ENCODE assay signal across 28 cellular contexts in the genomic region with DNA sequence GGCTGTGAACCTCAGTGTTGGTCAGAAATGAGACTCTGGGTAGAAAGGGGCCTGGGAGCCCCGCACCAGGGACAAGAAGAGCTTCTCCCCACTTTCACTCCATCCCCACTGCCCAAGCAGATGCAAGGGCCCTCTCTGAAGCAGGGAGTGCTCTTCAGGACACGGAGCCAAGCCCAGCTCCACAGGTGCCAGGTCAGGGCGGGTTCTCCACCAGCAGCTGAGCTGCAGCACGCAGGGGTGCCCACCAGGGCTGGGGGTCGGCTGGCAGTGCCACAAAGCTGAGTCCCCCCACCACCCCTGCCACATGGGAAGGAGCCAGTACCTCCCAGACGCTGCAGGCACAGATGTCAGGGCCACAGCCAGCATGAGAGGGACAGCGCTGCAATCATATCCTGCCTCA.
"Had no signal": no experiment of that assay in that cellular context is flagged by ENCODE, and none has a peak within 500 bp of the region (broad histone marks: within the 10 kb centered on the region; RNA-seq: fewer than 3 reads in every experiment).

No MANE protein-coding gene starts in this region.

- ATAC-seq: left colon; left lung; lower lobe of right lung; naive thymus-derived CD8-positive, alpha-beta T cell; sciatic nerve; stimulated activated memory B cell treated with anti-CD40 and anti-IgM and Interleukin-4, amounts not matched to agents 10 μg/mL and 1 μg/mL and 100 μg/mL, for 72 hours had no signal

- H3K9me3 ChIP-seq: neutrophil, ovary, prostate gland, suprapubic skin, thoracic aorta, uterus had no signal

- H3K4me1 Mint-ChIP-seq: immature natural killer cell; naive thymus-derived CD8-positive, alpha-beta T cell; nephron; neural crest cell; stimulated activated memory B cell treated with anti-CD40 and anti-IgM and Interleukin-4, amounts not matched to agents 10 μg/mL and 1 μg/mL and 100 μg/mL, for 72 hours had no signal

- H3K4me3 ChIP-seq: left lung, lower lobe of right lung, ovary, prostate gland, skin epidermis, suprapubic skin, thoracic aorta, tibial artery, uterus had no signal

- H3K27ac ChIP-seq: left lung, lower lobe of right lung, neutrophil, ovary, prostate gland, suprapubic skin, thoracic aorta, tibial artery, uterus had no signal

- H3K4me3 Mint-ChIP-seq: immature natural killer cell; naive thymus-derived CD8-positive, alpha-beta T cell; nephron; neural crest cell; stimulated activated memory B cell treated with anti-CD40 and anti-IgM and Interleukin-4, amounts not matched to agents 10 μg/mL and 1 μg/mL and 100 μg/mL, for 72 hours had no signal

- H3K4me1 ChIP-seq: left lung, lower lobe of right lung, prostate gland, suprapubic skin, tibial artery, uterus had no signal

- H3K27ac Mint-ChIP-seq: immature natural killer cell; naive thymus-derived CD8-positive, alpha-beta T cell; nephron; stimulated activated memory B cell treated with anti-CD40 and anti-IgM and Interleukin-4, amounts not matched to agents 10 μg/mL and 1 μg/mL and 100 μg/mL, for 72 hours had no signal

- DNase-seq: hypothalamus; immature natural killer cell; kidney; left colon; left lung; lower lobe of right lung; mammary epithelial cell; mesenchymal stem cell; naive thymus-derived CD8-positive, alpha-beta T cell; occipital lobe; retina; stimulated activated CD4-positive, alpha-beta T cell treated with anti-CD3 and anti-CD28 coated beads, Interleukin-2, amount 100 ng/mL, for 48 hours; stimulated activated CD4-positive, alpha-beta T cell treated with anti-CD3 and anti-CD28 coated beads, Interleukin-4, amount 100 ng/mL, for 4 hours; stimulated activated CD8-positive, alpha-beta memory T cell treated with anti-CD3 and anti-CD28 coated beads, Interleukin-4, amount 100 ng/mL, for 48 hours; stimulated activated naive CD4-positive, alpha-beta T cell treated with Interleukin-2 at 50 U/mL for 16 hours; trophoblast cell; uterus had no signal

- H3K27me3 ChIP-seq: left lung, ovary, suprapubic skin, tibial artery, uterus had no signal

- H3K36me3 Mint-ChIP-seq: stimulated activated memory B cell treated with anti-CD40 and anti-IgM and Interleukin-4, amounts not matched to agents 10 μg/mL and 1 μg/mL and 100 μg/mL, for 72 hours had no signal

- H3K36me3 ChIP-seq: left lung, lower lobe of right lung, neutrophil, ovary, prostate gland, suprapubic skin, thoracic aorta, tibial artery, uterus had no signal
